ENCODE assay signal across 8 cellular contexts in genomic region chr10:97596101-97597055, GRCh38. TPM values are rescaled to one million over a fixed set of nuclear protein-coding genes. Genes with fewer than 3 reads are reported as not detected.
DNase-seq lines count a peak whose midpoint lies in the region; ATAC-seq and TF ChIP-seq lines count a peak whose summit lies in the region.
"Had no signal": no experiment of that assay in that cellular context is flagged by ENCODE, and none has a peak within 500 bp of the region (broad histone marks: within the 10 kb centered on the region; RNA-seq: fewer than 3 reads in every experiment).

No MANE protein-coding gene starts in this region.

- peak overlapping the region; percentile 86 for H3K4me3 Mint-ChIP-seq in HFFc6
- no peak overlapping the region for H3K4me3 Mint-ChIP-seq in stimulated activated naive CD8-positive, alpha-beta T cell treated with anti-CD3 and anti-CD28 coated beads, Interleukin-15, amount 100 ng/mL, for 72 hours

- peaks cover 38% of the 10 kb centered on the region for H3K4me1 Mint-ChIP-seq in HFFc6 (ENCODE audit: low read depth)
- H3K4me1 Mint-ChIP-seq in stimulated activated naive CD8-positive, alpha-beta T cell treated with anti-CD3 and anti-CD28 coated beads, Interleukin-15, amount 100 ng/mL, for 72 hours: no peaks in the 10 kb centered on the region

- CTCF ChIA-PET in A673 (lab: Charles Lee): no interaction called here

- peak overlapping the region; percentile 95 for H3K27ac Mint-ChIP-seq in HFFc6
- no peak overlapping the region for H3K27ac Mint-ChIP-seq in stimulated activated naive CD8-positive, alpha-beta T cell treated with anti-CD3 and anti-CD28 coated beads, Interleukin-15, amount 100 ng/mL, for 72 hours

- H3K4me1 ChIP-seq in A673 (ENCODE audit: insufficient read depth, low read length, poor library complexity, severe bottlenecking): no peaks in the 10 kb centered on the region

- no peaks in the 10 kb centered on the region for H3K36me3 Mint-ChIP-seq in HFFc6 (ENCODE audit: low read depth)

- peaks cover 5% of the 10 kb centered on the region for H3K27me3 Mint-ChIP-seq in HFFc6 (ENCODE audit: insufficient read depth)
- no peaks in the 10 kb centered on the region for H3K27me3 Mint-ChIP-seq in stimulated activated naive CD8-positive, alpha-beta T cell treated with anti-CD3 and anti-CD28 coated beads, Interleukin-15, amount 100 ng/mL, for 72 hours

- no peak for ATAC-seq in left colon
- no peak for ATAC-seq in stimulated activated naive CD8-positive, alpha-beta T cell treated with anti-CD3 and anti-CD28 coated beads, Interleukin-15, amount 100 ng/mL, for 72 hours

- H3K27me3 ChIP-seq in A673 (replicated peaks; ENCODE audit: insufficient read depth, low read depth, low read length, poor library complexity): no peaks in the 10 kb centered on the region

- intact Hi-C loops in A673 (cut with micrococcal nuclease; ENCODE audit: unreplicated experiment) (no loop called here), left colon (cut with DNase I, micrococcal nuclease) (no loop called here)

- no peaks in the 10 kb centered on the region for H3K36me3 ChIP-seq in A673 (ENCODE audit: insufficient read depth, low read length, poor library complexity, severe bottlenecking)

- peak; percentile 89 for DNase-seq in HFFc6
- peak; percentile 46 for DNase-seq in epithelial cell of prostate (ENCODE audit: low read depth, low spot score)
- DNase-seq in retinal pigment epithelial cell (ENCODE audit: low read depth): peak; percentile 42
- no peak for DNase-seq in A673 (ENCODE audit: low spot score)
- no peak for DNase-seq in left colon
- DNase-seq in stimulated activated naive CD8-positive, alpha-beta T cell treated with anti-CD3 and anti-CD28 coated beads, Interleukin-15, amount 100 ng/mL, for 72 hours: no peak
- DNase-seq: cortex of kidney, NCI-H345 had no signal

- TF ChIP-seq CTCF in HFFc6 (IDR thresholded peaks at IDR 0.05) (no peak; the same call in 1 of the 2 replicates), retinal pigment epithelial cell (conservative IDR thresholded peaks at IDR 0.05; ENCODE audit: low read depth, low read length) (no peak), A673 (conservative IDR thresholded peaks at IDR 0.05; ENCODE audit: low read depth, low read length) (no peak)

- H3K4me3 ChIP-seq in retinal pigment epithelial cell (ENCODE audit: low read length) (no peak overlapping the region), A673 (ENCODE audit: low read depth, low read length, poor library complexity, severe bottlenecking) (no peak overlapping the region)

- no peaks in the 10 kb centered on the region for H3K9me3 Mint-ChIP-seq in HFFc6
- H3K9me3 Mint-ChIP-seq in stimulated activated naive CD8-positive, alpha-beta T cell treated with anti-CD3 and anti-CD28 coated beads, Interleukin-15, amount 100 ng/mL, for 72 hours: no peaks in the 10 kb centered on the region

- no peaks in the 10 kb centered on the region for H3K9me3 ChIP-seq in A673 (ENCODE audit: low read depth, low read length, poor library complexity, severe bottlenecking)

- POLR2A ChIA-PET in A673 (lab: Charles Lee; ENCODE audit: low non-redundant PET): no interaction called here

- H3K27ac ChIP-seq in epithelial cell of prostate (peak overlapping the region; percentile 45), A673 (ENCODE audit: low read depth, low read length, poor library complexity, severe bottlenecking) (no peak overlapping the region)

- no TSS peak for BruUV-seq in A673 (replicated peaks; lab: Mats Ljungman, UMichigan)

RNA-seq across cellular contexts. Expression of gene C10orf62, which starts 6.9 kb away (rescaled TPM):
- not detected for total RNA-seq in HFFc6 (2021; fragmentation: NEBNext Ultra II Directional; extraction: Animal tissue kit (Norgen Biotek cat#: 25700))
- total RNA-seq in A673 (2021) (not detected in 2 replicates), left colon (not detected)

RNA-seq across cellular contexts. Expression of gene HOGA1, which starts 12.2 kb away (rescaled TPM):
- total RNA-seq in HFFc6 (2021; fragmentation: NEBNext Ultra II Directional; extraction: Animal tissue kit (Norgen Biotek cat#: 25700)): under 1 TPM; 0.26 to 0.66 (median 0.46) TPM
- not detected in 2 replicates for total RNA-seq in A673 (2021)
- under 1 TPM in 1 of 2 donors, not detected in 1; 0.15 TPM for total RNA-seq in left colon

RNA-seq across cellular contexts. Expression of gene ANKRD2, which starts 23.8 kb away (rescaled TPM):
- 1 to 10 TPM in 4 of 6 experiments, under 1 TPM in 2; 0.31 to 7.7 (median 6.5) TPM for total RNA-seq in HFFc6 (2021; fragmentation: NEBNext Ultra II Directional; extraction: Animal tissue kit (Norgen Biotek cat#: 25700))
- total RNA-seq in A673 (2021) (not detected in 2 replicates), left colon (not detected)

RNA-seq across cellular contexts. Expression of gene MORN4, which starts 36.9 kb away (rescaled TPM):
- 10 to 100 TPM in 3 of 6 experiments, 1 to 10 TPM in 3; 9.4 to 11.3 (median 10.1) TPM for total RNA-seq in HFFc6 (2021; fragmentation: NEBNext Ultra II Directional; extraction: Animal tissue kit (Norgen Biotek cat#: 25700))
- 8.4 and 13.4 TPM in 2 replicates for total RNA-seq in A673 (2021)
- total RNA-seq in left colon: 1 to 10 TPM; 1.3 to 1.6 TPM

RNA-seq across cellular contexts. Expression of gene PI4K2A, which starts 44.1 kb away (rescaled TPM):
- 10 to 100 TPM; 26.7 to 35.3 (median 31.6) TPM for total RNA-seq in HFFc6 (2021; fragmentation: NEBNext Ultra II Directional; extraction: Animal tissue kit (Norgen Biotek cat#: 25700))
- 21.3 and 23.6 TPM in 2 replicates for total RNA-seq in A673 (2021)
- 10 to 100 TPM in 1 of 2 donors, 1 to 10 TPM in 1; 9.4 to 13.0 TPM for total RNA-seq in left colon

Comparison
In these comparisons a context has a peak if more than half of its experiments do, and no peak if none do; other contexts are left out.
1. DNase-seq: peak in HFFc6 (single experiment), epithelial cell of prostate (single experiment) and retinal pigment epithelial cell (single experiment); none in A673 (single experiment), left colon (0 of 2) and stimulated activated naive CD8-positive, alpha-beta T cell treated with anti-CD3 and anti-CD28 coated beads, Interleukin-15, amount 100 ng/mL, for 72 hours (0 of 2).